ENCODE assay signal across 20 cellular contexts in the genomic region with DNA sequence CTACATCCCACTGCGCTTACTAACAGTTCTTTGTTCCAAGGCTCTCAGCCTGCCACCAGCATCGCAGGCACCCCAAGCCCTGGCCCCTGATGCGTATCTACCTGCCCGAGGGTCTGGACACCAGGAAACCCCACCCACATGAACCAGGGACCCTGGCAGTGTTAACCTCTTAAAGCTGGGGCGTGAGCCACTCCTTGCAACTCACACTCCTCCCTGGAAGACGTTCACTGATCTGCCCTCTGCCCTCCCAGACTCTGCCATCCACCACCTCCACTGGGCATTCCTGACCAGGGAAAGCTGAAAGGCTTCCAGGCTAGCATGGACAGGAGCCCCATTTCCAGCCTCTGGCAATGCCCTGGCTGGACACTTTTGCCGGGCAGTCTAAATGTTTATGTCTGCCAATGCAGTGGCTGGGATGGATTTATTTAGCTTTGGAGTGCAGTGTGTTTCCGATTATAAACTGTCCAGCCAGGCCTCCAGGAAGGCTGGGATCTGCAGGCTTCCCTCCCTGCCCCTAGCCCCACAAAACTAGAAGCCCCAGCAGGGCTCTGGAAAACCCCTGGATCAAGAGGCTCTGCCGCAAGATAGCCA.
A peak's percentile ranks its signal among the peaks of the same experiment; 100 is the strongest.
DNase-seq lines count a peak whose midpoint lies in the region; ATAC-seq and TF ChIP-seq lines count a peak whose summit lies in the region.
"Had no signal": no experiment of that assay in that cellular context is flagged by ENCODE, and none has a peak within 500 bp of the region (broad histone marks: within the 10 kb centered on the region; RNA-seq: fewer than 3 reads in every experiment).

No MANE protein-coding gene starts in this region.

- TF ChIP-seq CTCF in RWPE1 (conservative IDR thresholded peaks at IDR 0.05; ENCODE audit: low read depth): no peak
- TF ChIP-seq CTCF in neural crest cell (conservative IDR thresholded peaks at IDR 0.05): no peak

- CTCF ChIA-PET in RWPE1 (lab: Yijun Ruan, JAX): no interaction called here

- ATAC-seq in left ventricle myocardium superior (peak; percentile 47), Right ventricle myocardium inferior (no peak), HG02571 (IDR thresholded peaks at IDR 0.05; ENCODE audit: unreplicated experiment) (no peak)
- ATAC-seq in stimulated activated effector memory CD8-positive, alpha-beta T cell treated with anti-CD3 and anti-CD28 coated beads, Interleukin-12 subunit alpha, Interleukin-12 subunit beta, amount 100 ng/mL, for 72 hours: no peak
- no peak for ATAC-seq in naive thymus-derived CD8-positive, alpha-beta T cell
- ATAC-seq: GM23338 had no signal

- H3K27ac ChIP-seq in RWPE1: peak overlapping the region; percentile 34
- H3K27ac ChIP-seq: KMS-11 had no signal

- no peak for DNase-seq in left ventricle myocardium superior
- no peak for DNase-seq in Right ventricle myocardium inferior (ENCODE audit: missing footprints)
- DNase-seq in RWPE1 (ENCODE audit: low spot score): no peak
- no peak for DNase-seq in neural crest cell (ENCODE audit: low read depth, low spot score)
- DNase-seq in stimulated activated effector memory CD8-positive, alpha-beta T cell treated with anti-CD3 and anti-CD28 coated beads, Interleukin-12 subunit alpha, Interleukin-12 subunit beta, amount 100 ng/mL, for 72 hours (ENCODE audit: low spot score in 2 of 2): no peak
- no peak for DNase-seq in G401 (ENCODE audit: low spot score)
- no peak for DNase-seq in naive thymus-derived CD8-positive, alpha-beta T cell
- DNase-seq: CD4-positive, alpha-beta memory T cell; DMS153; GF-D8; HCEC 1CT; MV-4-11; NCI-H1694 treated with DMSO at 0.1 percent for 48 hours; NCI-H510A; NCI-H774; OCI-M1; SIG-M5 had no signal

- no peaks in the 10 kb centered on the region for H3K9me3 Mint-ChIP-seq in neural crest cell
- no peaks in the 10 kb centered on the region for H3K9me3 Mint-ChIP-seq in stimulated activated effector memory CD8-positive, alpha-beta T cell treated with anti-CD3 and anti-CD28 coated beads, Interleukin-12 subunit alpha, Interleukin-12 subunit beta, amount 100 ng/mL, for 72 hours
- no peaks in the 10 kb centered on the region for H3K9me3 Mint-ChIP-seq in naive thymus-derived CD8-positive, alpha-beta T cell

- POLR2A ChIA-PET in RWPE1 (lab: Yijun Ruan, JAX; ENCODE audit: low non-redundant PET): no interaction called here
- POLR2A ChIA-PET in naive thymus-derived CD8-positive, alpha-beta T cell (lab: Charles Lee): interaction anchor here (0.7 kb wide), 1 partner anchor 20 kb away, joined by 3 read pairs; no protein-coding TSS in a partner anchor

- intact Hi-C loops in left ventricle myocardium superior (cut with micrococcal nuclease): no loop called here
- intact Hi-C loops in Right ventricle myocardium inferior (cut with DNase I): no loop called here

- peaks cover 21% of the 10 kb centered on the region for H3K36me3 Mint-ChIP-seq in neural crest cell (ENCODE audit: low read depth)
- H3K36me3 Mint-ChIP-seq in stimulated activated effector memory CD8-positive, alpha-beta T cell treated with anti-CD3 and anti-CD28 coated beads, Interleukin-12 subunit alpha, Interleukin-12 subunit beta, amount 100 ng/mL, for 72 hours: no peaks in the 10 kb centered on the region
- peaks cover 0 to 16% (median 0%) of the 10 kb centered on the region in 3 donors for H3K36me3 Mint-ChIP-seq in naive thymus-derived CD8-positive, alpha-beta T cell

- no peak overlapping the region for H3K4me3 Mint-ChIP-seq in neural crest cell
- no peak overlapping the region for H3K4me3 Mint-ChIP-seq in stimulated activated effector memory CD8-positive, alpha-beta T cell treated with anti-CD3 and anti-CD28 coated beads, Interleukin-12 subunit alpha, Interleukin-12 subunit beta, amount 100 ng/mL, for 72 hours
- no peak overlapping the region for H3K4me3 Mint-ChIP-seq in naive thymus-derived CD8-positive, alpha-beta T cell
- H3K4me3 Mint-ChIP-seq: CD4-positive, alpha-beta memory T cell; GM23338 had no signal

- H3K27me3 Mint-ChIP-seq in neural crest cell (ENCODE audit: low read depth): no peaks in the 10 kb centered on the region
- H3K27me3 Mint-ChIP-seq in naive thymus-derived CD8-positive, alpha-beta T cell: no peaks in the 10 kb centered on the region
- H3K27me3 Mint-ChIP-seq: CD4-positive, alpha-beta memory T cell had no signal

- H3K4me1 Mint-ChIP-seq in neural crest cell: peaks cover 22% of the 10 kb centered on the region
- H3K4me1 Mint-ChIP-seq in stimulated activated effector memory CD8-positive, alpha-beta T cell treated with anti-CD3 and anti-CD28 coated beads, Interleukin-12 subunit alpha, Interleukin-12 subunit beta, amount 100 ng/mL, for 72 hours: peaks cover 7% of the 10 kb centered on the region
- H3K4me1 Mint-ChIP-seq in naive thymus-derived CD8-positive, alpha-beta T cell: no peaks in the 10 kb centered on the region
- H3K4me1 Mint-ChIP-seq: CD4-positive, alpha-beta memory T cell had no signal

- in situ Hi-C loops in G401 (cut with HindIII; ENCODE audit: low sequenced_read_pairs): no loop called here

- peak overlapping the region; percentile 6 for H3K27ac Mint-ChIP-seq in neural crest cell (ENCODE audit: unreplicated experiment)
- H3K27ac Mint-ChIP-seq in stimulated activated effector memory CD8-positive, alpha-beta T cell treated with anti-CD3 and anti-CD28 coated beads, Interleukin-12 subunit alpha, Interleukin-12 subunit beta, amount 100 ng/mL, for 72 hours: peak overlapping the region; percentile 23
- H3K27ac Mint-ChIP-seq in naive thymus-derived CD8-positive, alpha-beta T cell: no peak overlapping the region
- H3K27ac Mint-ChIP-seq: GM23338 had no signal

Comparison
In these comparisons a context has a peak if more than half of its experiments do, and no peak if none do; other contexts are left out.
1. H3K27ac Mint-ChIP-seq: peak in neural crest cell (single experiment) and stimulated activated effector memory CD8-positive, alpha-beta T cell treated with anti-CD3 and anti-CD28 coated beads, Interleukin-12 subunit alpha, Interleukin-12 subunit beta, amount 100 ng/mL, for 72 hours (single experiment); none in naive thymus-derived CD8-positive, alpha-beta T cell (0 of 10).